In genomic region chr4:44727471-44727870, GRCh38 we compare ENCODE assay signal across 15 cellular contexts. TPM values are rescaled to one million over a fixed set of nuclear protein-coding genes. Genes with fewer than 3 reads are reported as not detected.
DNase-seq lines count a peak whose midpoint lies in the region; ATAC-seq, FAIRE-seq and TF ChIP-seq lines count a peak whose summit lies in the region.
"Had no signal": no experiment of that assay in that cellular context is flagged by ENCODE, and none has a peak within 500 bp of the region (broad histone marks: within the 10 kb centered on the region; RNA-seq: fewer than 3 reads in every experiment).

No MANE protein-coding gene starts in this region.

- peaks cover 38% of the 10 kb centered on the region for H3K79me2 ChIP-seq in astrocyte (ENCODE audit: insufficient read depth, low read length)

- no peaks in the 10 kb centered on the region for H3K79me1 ChIP-seq in neuronal stem cell (ENCODE audit: low read depth, low read length)

- no peak overlapping the region for H3K4ac ChIP-seq in neuronal stem cell (ENCODE audit: low read length)

- TF ChIP-seq CTCF in astrocyte (IDR thresholded peaks at IDR 0.05; ENCODE audit: insufficient read depth, low read depth, low read length) (no peak), lower leg skin (IDR thresholded peaks at IDR 0.05) (no peak)

- no peak overlapping the region for H3K23ac ChIP-seq in neuronal stem cell (ENCODE audit: low read depth, low read length, poor library complexity)

- H3K9me3 ChIP-seq in astrocyte (ENCODE audit: insufficient read depth, low read depth, low read length) = no peaks in the 10 kb centered on the region
- no peaks in the 10 kb centered on the region for H3K9me3 ChIP-seq in neuronal stem cell (replicated peaks in 1 of 2; ENCODE audit: control insufficient read depth in 2 of 2, insufficient read depth in 1 of 2, low read depth in 1 of 2, low read length in 2 of 2)
- H3K9me3 ChIP-seq: gastrocnemius medialis had no signal

- H2AK5ac ChIP-seq in neuronal stem cell (ENCODE audit: low read depth, low read length) = no peak overlapping the region

- no peak overlapping the region for H4K8ac ChIP-seq in neuronal stem cell (ENCODE audit: low read depth, low read length)

- intact Hi-C loops in lower leg skin (cut with DNase I; ENCODE audit: low total_unique reads) = no loop called here

- no peak for FAIRE-seq in astrocyte (lab: Jason Lieb, UNC)

- peak overlapping the region; percentile 87 for H2AFZ ChIP-seq in astrocyte (ENCODE audit: low read depth, low read length)
- peak overlapping the region; percentile 98 for H2AFZ ChIP-seq in neuronal stem cell (ENCODE audit: low read length)

- peaks cover 10% of the 10 kb centered on the region for H3K27me3 Mint-ChIP-seq in T-helper 2 cell treated with Interferon-gamma antibody and Interleukin-4, amounts not matched to agents 5 μg/mL and 100 μg/mL, for 36 hours (ENCODE audit: low read depth)
- H3K27me3 Mint-ChIP-seq in IgD-negative memory B cell = peaks cover 1% of the 10 kb centered on the region
- no peaks in the 10 kb centered on the region for H3K27me3 Mint-ChIP-seq in astrocyte (ENCODE audit: low read depth, unreplicated experiment)

- DNase-seq in T-helper 2 cell treated with Interferon-gamma antibody and Interleukin-4, amounts not matched to agents 5 μg/mL and 100 μg/mL, for 36 hours (ENCODE audit: low spot score) = no peak
- DNase-seq in T-helper 2 cell (no peak), astrocyte (ENCODE audit: low read depth) (no peak), neuronal stem cell (ENCODE audit: low spot score) (no peak), lower leg skin (ENCODE audit: low spot score in 2 of 2) (no peak), NCI-H2081 treated with DMSO at 0.1 percent for 48 hours (lab: John Stamatoyannopoulos, UW) (no peak)
- DNase-seq: DMS 273 treated with DMSO at 0.1 percent for 48 hours; effector CD4-positive, alpha-beta T cell; gastrocnemius medialis; islet precursor cell; NCI-H187; NCI-H774 had no signal

- peaks cover 24% of the 10 kb centered on the region for H3K4me1 Mint-ChIP-seq in T-helper 2 cell treated with Interferon-gamma antibody and Interleukin-4, amounts not matched to agents 5 μg/mL and 100 μg/mL, for 36 hours (ENCODE audit: low read depth)
- H3K4me1 Mint-ChIP-seq in IgD-negative memory B cell (peaks cover 19 to 30% (median 24%) of the 10 kb centered on the region in 3 donors), astrocyte (ENCODE audit: low read depth, unreplicated experiment) (peaks cover 4% of the 10 kb centered on the region)

- H3K14ac ChIP-seq in neuronal stem cell (ENCODE audit: low read length) = no peak overlapping the region

- peaks cover 2% of the 10 kb centered on the region for H3K36me3 Mint-ChIP-seq in T-helper 2 cell treated with Interferon-gamma antibody and Interleukin-4, amounts not matched to agents 5 μg/mL and 100 μg/mL, for 36 hours (ENCODE audit: low read depth)
- H3K36me3 Mint-ChIP-seq in IgD-negative memory B cell (no peaks in the 10 kb centered on the region), astrocyte (ENCODE audit: low read depth, unreplicated experiment) (no peaks in the 10 kb centered on the region)

- ATAC-seq in HG03378 (IDR thresholded peaks at IDR 0.05; ENCODE audit: unreplicated experiment) = no peak
- ATAC-seq: Right ventricle myocardium inferior had no signal

- H3K9ac ChIP-seq in astrocyte (ENCODE audit: low read length) (no peak overlapping the region), neuronal stem cell (ENCODE audit: low read depth, low read length, poor library complexity) (no peak overlapping the region)

- H3K4me3 ChIP-seq in astrocyte (ENCODE audit: insufficient read depth, low read depth, low read length) = no peak overlapping the region
- H3K4me3 ChIP-seq in neuronal stem cell (ENCODE audit: low read length in 2 of 2) = no peak overlapping the region
- no peak overlapping the region for H3K4me3 ChIP-seq in lower leg skin (ENCODE audit: low read depth, poor library complexity, severe bottlenecking)

- no peak overlapping the region for H3K27ac Mint-ChIP-seq in T-helper 2 cell treated with Interferon-gamma antibody and Interleukin-4, amounts not matched to agents 5 μg/mL and 100 μg/mL, for 36 hours
- H3K27ac Mint-ChIP-seq in IgD-negative memory B cell (peak overlapping the region in 1 of 3 donors; percentile 3), astrocyte (ENCODE audit: unreplicated experiment) (no peak overlapping the region)

- H3K36me3 ChIP-seq in astrocyte (ENCODE audit: insufficient read depth, low read length) = no peaks in the 10 kb centered on the region
- H3K36me3 ChIP-seq in neuronal stem cell (replicated peaks in 1 of 2; ENCODE audit: control insufficient read depth in 2 of 2, insufficient read depth in 2 of 2, low read length in 2 of 2) = no peaks in the 10 kb centered on the region
- H3K36me3 ChIP-seq: gastrocnemius medialis had no signal

- H3K4me1 ChIP-seq in astrocyte (ENCODE audit: insufficient read depth, low read length) (no peaks in the 10 kb centered on the region), neuronal stem cell (ENCODE audit: control insufficient read depth in 2 of 2, insufficient read depth in 1 of 2, low read depth in 1 of 2, low read length in 2 of 2) (peaks cover 5 to 6% of the 10 kb centered on the region in 2 donors)

- WGBS in neuronal stem cell (ENCODE audit: extremely low coverage in 2 of 2, insufficient read length in 2 of 2, insufficient replicate concordance in 1 of 2), 2 donors = no CpG with 5 or more reads among the region's 6 CpGs
- 82 to 90% methylated on average over 6 of the region's 6 CpGs for WGBS in lower leg skin, 2 donors

- no peak overlapping the region for H4K91ac ChIP-seq in neuronal stem cell (ENCODE audit: low read depth, low read length, poor library complexity)

- peaks cover 15% of the 10 kb centered on the region for H4K20me1 ChIP-seq in astrocyte (ENCODE audit: insufficient read depth, low read length)

- no peak overlapping the region for H2BK5ac ChIP-seq in neuronal stem cell (ENCODE audit: low read length)

- no peak overlapping the region for H2BK120ac ChIP-seq in neuronal stem cell (ENCODE audit: low read depth, low read length)

- no peak overlapping the region for H3K27ac ChIP-seq in astrocyte (ENCODE audit: low read depth, low read length)
- H3K27ac ChIP-seq in neuronal stem cell (replicated peaks; ENCODE audit: low read length) = no peak overlapping the region

- H3K27me3 ChIP-seq in astrocyte (ENCODE audit: insufficient read depth, low read length) = no peaks in the 10 kb centered on the region
- no peaks in the 10 kb centered on the region for H3K27me3 ChIP-seq in neuronal stem cell (ENCODE audit: control insufficient read depth in 3 of 3, insufficient read depth in 3 of 3, low read depth in 1 of 3, low read length in 3 of 3)
- H3K27me3 ChIP-seq: gastrocnemius medialis had no signal

- H3K4me2 ChIP-seq in astrocyte (ENCODE audit: low read length) (peak overlapping the region; percentile 97), neuronal stem cell (ENCODE audit: insufficient read depth, low read length, poor library complexity, severe bottlenecking) (no peak overlapping the region)

- no peak overlapping the region for H3K18ac ChIP-seq in neuronal stem cell (ENCODE audit: low read length)

- no peak for TF ChIP-seq POLR2A in lower leg skin (IDR thresholded peaks at IDR 0.05)

- H3K4me3 Mint-ChIP-seq in T-helper 2 cell treated with Interferon-gamma antibody and Interleukin-4, amounts not matched to agents 5 μg/mL and 100 μg/mL, for 36 hours = peak overlapping the region; percentile 86
- H3K4me3 Mint-ChIP-seq in IgD-negative memory B cell = peak overlapping the region; percentile 68 to 95 (median 93)
- H3K4me3 Mint-ChIP-seq in astrocyte (ENCODE audit: unreplicated experiment) = no peak overlapping the region

- no peak overlapping the region for H2BK12ac ChIP-seq in neuronal stem cell (ENCODE audit: low read length)

- no peaks in the 10 kb centered on the region for H3K9me3 Mint-ChIP-seq in T-helper 2 cell treated with Interferon-gamma antibody and Interleukin-4, amounts not matched to agents 5 μg/mL and 100 μg/mL, for 36 hours
- H3K9me3 Mint-ChIP-seq in IgD-negative memory B cell (no peaks in the 10 kb centered on the region), astrocyte (ENCODE audit: unreplicated experiment) (no peaks in the 10 kb centered on the region)

- H2BK15ac ChIP-seq in neuronal stem cell (ENCODE audit: low read length) = no peak overlapping the region

RNA-seq across cellular contexts. Expression of gene GNPDA2, which starts 1.1 kb away (rescaled TPM):
- 20.4 TPM for polyA plus RNA-seq in IgD-negative memory B cell
- total RNA-seq in astrocyte (12.2 and 12.8 TPM in 2 replicates), lower leg skin (10 to 100 TPM in 3 of 4 donors, 1 to 10 TPM in 1; 9.4 to 15.6 (median 12.6) TPM)
- 10.2 TPM for polyA plus RNA-seq in neuronal stem cell (2013, experiment 1 of 2)
- 8.8 TPM for polyA plus RNA-seq in neuronal stem cell (2013, experiment 2 of 2)

RNA-seq across cellular contexts. Expression of gene GUF1, which starts 49.3 kb away (rescaled TPM):
- 13.4 TPM for polyA plus RNA-seq in IgD-negative memory B cell
- total RNA-seq in astrocyte (24.7 and 25.3 TPM in 2 replicates), lower leg skin (10 to 100 TPM; 13.4 to 19.8 (median 17.4) TPM)
- polyA plus RNA-seq in neuronal stem cell (2013, experiment 1 of 2) = 24.1 TPM
- 23.3 TPM for polyA plus RNA-seq in neuronal stem cell (2013, experiment 2 of 2)
